Comparison of ENCODE assay signal across 9 cellular contexts in the genomic region with DNA sequence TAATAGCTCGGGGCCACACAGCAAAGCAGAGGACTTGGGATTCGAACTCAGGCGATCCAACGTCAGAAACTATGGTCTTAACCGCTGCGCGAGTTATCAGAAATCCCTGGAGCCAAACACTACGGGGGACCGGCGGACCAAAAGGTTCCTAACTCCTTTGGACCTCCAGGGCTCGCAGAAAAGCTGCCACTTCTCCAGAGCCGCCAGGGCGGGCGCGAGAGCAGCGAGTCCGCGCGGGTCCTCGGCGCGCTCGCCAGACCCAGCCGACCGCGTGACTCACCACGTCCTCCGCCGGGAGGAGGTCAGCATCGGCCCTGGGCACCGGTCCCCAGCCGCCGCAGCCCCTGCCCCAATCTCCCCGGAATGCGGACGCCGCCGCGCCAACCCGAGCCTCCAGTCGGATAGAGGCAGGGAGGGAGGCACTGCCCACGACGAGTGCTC. TPM values are rescaled to one million over a fixed set of nuclear protein-coding genes. Genes with fewer than 3 reads are reported as not detected.
A peak's percentile ranks its signal among the peaks of the same experiment; 100 is the strongest.
DNase-seq lines count a peak whose midpoint lies in the region; ATAC-seq and TF ChIP-seq lines count a peak whose summit lies in the region.
"Had no signal": no experiment of that assay in that cellular context is flagged by ENCODE, and none has a peak within 500 bp of the region (broad histone marks: within the 10 kb centered on the region; RNA-seq: fewer than 3 reads in every experiment).

No MANE protein-coding gene starts in this region.

- H3K9me3 Mint-ChIP-seq in naive B cell, result peaks cover 0 to 12% (median 6%) of the 10 kb centered on the region in 7 donors
- H3K9me3 Mint-ChIP-seq in activated CD8-positive, alpha-beta T cell treated with anti-CD3 and anti-CD28 coated beads for 36 hours, result no peaks in the 10 kb centered on the region

- peak overlapping the region in 7 of 8 donors; percentile 49 to 75 (median 66) for H3K4me3 Mint-ChIP-seq in naive B cell
- H3K4me3 Mint-ChIP-seq in activated CD8-positive, alpha-beta T cell treated with anti-CD3 and anti-CD28 coated beads for 36 hours, result no peak overlapping the region

- H3K4me1 Mint-ChIP-seq in naive B cell, result peaks cover 18 to 54% (median 51%) of the 10 kb centered on the region in 3 donors
- peaks cover 17% of the 10 kb centered on the region for H3K4me1 Mint-ChIP-seq in activated CD8-positive, alpha-beta T cell treated with anti-CD3 and anti-CD28 coated beads for 36 hours (ENCODE audit: low read depth)

- CTCF ChIA-PET in activated CD8-positive, alpha-beta T cell treated with anti-CD3 and anti-CD28 coated beads for 36 hours (lab: Charles Lee), result no interaction called here

- peaks cover 100% of the 10 kb centered on the region for H3K27me3 ChIP-seq in HUES6 (ENCODE audit: control insufficient read depth, insufficient read depth, low read length)

- intact Hi-C loops in activated CD8-positive, alpha-beta T cell treated with anti-CD3 and anti-CD28 coated beads for 36 hours (cut with micrococcal nuclease), result no loop called here

- H3K4me3 ChIP-seq in AG09309 (ENCODE audit: control insufficient read depth, low read depth, low read length) (peak overlapping the region; percentile 34), HUES6 (ENCODE audit: low read depth, low read length) (peak overlapping the region; percentile 49)

- no peak overlapping the region for H3K9ac ChIP-seq in HUES6 (ENCODE audit: low read length)

- H3K4me1 ChIP-seq in HUES6 (ENCODE audit: control insufficient read depth, insufficient read depth, low read length), result peaks cover 36% of the 10 kb centered on the region

- no peaks in the 10 kb centered on the region for H3K9me3 ChIP-seq in HUES6 (ENCODE audit: control insufficient read depth, insufficient read depth, low read depth, low read length)

- H3K27me3 Mint-ChIP-seq in naive B cell, result peaks cover 76 to 99% (median 91%) of the 10 kb centered on the region in 3 donors
- peaks cover 94% of the 10 kb centered on the region for H3K27me3 Mint-ChIP-seq in activated CD8-positive, alpha-beta T cell treated with anti-CD3 and anti-CD28 coated beads for 36 hours

- DNase-seq in AG09309 (ENCODE audit: low read depth) (no peak), dermis blood vessel endothelial cell (peak; percentile 41), naive B cell (no peak), SW480 (ENCODE audit: low spot score) (no peak), H4 (ENCODE audit: low spot score) (no peak)
- no peak for DNase-seq in activated CD8-positive, alpha-beta T cell treated with anti-CD3 and anti-CD28 coated beads for 36 hours
- DNase-seq: activated effector memory CD4-positive, alpha-beta T cell treated with Interleukin-2 at 50 U/mL for 16 hours had no signal

- H3K27ac ChIP-seq in HUES6 (ENCODE audit: low read depth, low read length), result no peak overlapping the region

- H3K36me3 Mint-ChIP-seq in naive B cell, result peaks cover 6 to 22% of the 10 kb centered on the region in 2 donors
- no peaks in the 10 kb centered on the region for H3K36me3 Mint-ChIP-seq in activated CD8-positive, alpha-beta T cell treated with anti-CD3 and anti-CD28 coated beads for 36 hours (ENCODE audit: low read depth)

- POLR2A ChIA-PET in activated CD8-positive, alpha-beta T cell treated with anti-CD3 and anti-CD28 coated beads for 36 hours (lab: Charles Lee), result interaction anchor here (1.9 kb wide), 1 partner anchor 11 kb away, joined by 4 read pairs; no protein-coding TSS in a partner anchor

- no peaks in the 10 kb centered on the region for H3K36me3 ChIP-seq in HUES6 (ENCODE audit: control insufficient read depth, insufficient read depth, low read length)

- H3K27ac Mint-ChIP-seq in naive B cell, result no peak overlapping the region
- H3K27ac Mint-ChIP-seq in activated CD8-positive, alpha-beta T cell treated with anti-CD3 and anti-CD28 coated beads for 36 hours, result no peak overlapping the region

- no peak for ATAC-seq in naive B cell (ENCODE audit: low read depth in 2 of 2)
- ATAC-seq in activated CD8-positive, alpha-beta T cell treated with anti-CD3 and anti-CD28 coated beads for 36 hours, result no peak
- no peak for ATAC-seq in GM19452 (IDR thresholded peaks at IDR 0.05; ENCODE audit: unreplicated experiment)

- TF ChIP-seq CTCF in AG09309 (IDR thresholded peaks at IDR 0.05; ENCODE audit: control insufficient read depth, insufficient read depth, low read depth, low read length, missing control alignments), result no peak
- TF ChIP-seq CTCF in activated CD8-positive, alpha-beta T cell treated with anti-CD3 and anti-CD28 coated beads for 36 hours (IDR thresholded peaks at IDR 0.05), result no peak

RNA-seq across cellular contexts. Expression of a gene that starts 6.0 kb away (rescaled TPM):
- total RNA-seq in dermis blood vessel endothelial cell, result not detected in 2 replicates
- polyA plus RNA-seq in naive B cell (ENCODE audit: low read depth in 6 of 6), result not detected
- not detected for total RNA-seq in activated CD8-positive, alpha-beta T cell treated with anti-CD3 and anti-CD28 coated beads for 36 hours
- 2.5 and 2.9 TPM in 2 replicates for total RNA-seq in H4 (2014; rRNA removed; shearing (Covaris generic))
